ENCODE assay signal across 8 cellular contexts in genomic region chr5:672329-673139, GRCh38. TPM values are rescaled to one million over a fixed set of nuclear protein-coding genes. Genes with fewer than 3 reads are reported as not detected.
DNase-seq lines count a peak whose midpoint lies in the region; ATAC-seq, FAIRE-seq and TF ChIP-seq lines count a peak whose summit lies in the region.

No MANE protein-coding gene starts in this region.

- TF ChIP-seq CTCF in activated B cell treated with CpG ODN at 0.5 μM for 24 hours (IDR thresholded peaks at IDR 0.05) (no peak), chondrocyte (IDR thresholded peaks at IDR 0.05) (no peak), kidney (IDR thresholded peaks at IDR 0.05; ENCODE audit: borderline replicate concordance, extremely low read depth, insufficient read depth) (no peak)

- peaks cover 13% of the 10 kb centered on the region for H3K4me1 Mint-ChIP-seq in activated B cell treated with CpG ODN at 0.5 μM for 24 hours
- H3K4me1 Mint-ChIP-seq in chondrocyte (ENCODE audit: low read depth), result peaks cover 9% of the 10 kb centered on the region

- CTCF ChIA-PET in activated B cell treated with CpG ODN at 0.5 μM for 24 hours (lab: Charles Lee), result interaction anchor here (1.2 to 1.5 kb wide), 3 partner anchors 224 to 231 kb away, joined by 3 to 8 read pairs (median 3); no protein-coding TSS in a partner anchor

- H3K9me3 Mint-ChIP-seq in activated B cell treated with CpG ODN at 0.5 μM for 24 hours, result no peaks in the 10 kb centered on the region
- no peaks in the 10 kb centered on the region for H3K9me3 Mint-ChIP-seq in chondrocyte (ENCODE audit: low read depth)

- no peak for FAIRE-seq in kidney (lab: Jason Lieb, UNC)

- peaks cover 1% of the 10 kb centered on the region for H3K36me3 Mint-ChIP-seq in activated B cell treated with CpG ODN at 0.5 μM for 24 hours (ENCODE audit: low read depth)
- H3K36me3 Mint-ChIP-seq in chondrocyte (ENCODE audit: low read depth), result peaks cover 1% of the 10 kb centered on the region

- H3K36me3 ChIP-seq in kidney (ENCODE audit: control insufficient read depth in 1 of 2, insufficient read depth in 2 of 2, low read length in 2 of 2), result no peaks in the 10 kb centered on the region

- no peak overlapping the region for H3K4me3 ChIP-seq in kidney (ENCODE audit: low read length in 2 of 2)

- no peak for ATAC-seq in activated B cell treated with CpG ODN at 0.5 μM for 24 hours (ENCODE audit: low read depth)
- no peak for ATAC-seq in HG03521 (IDR thresholded peaks at IDR 0.05; ENCODE audit: unreplicated experiment)

- H3K9me3 ChIP-seq in kidney (ENCODE audit: control insufficient read depth in 1 of 2, low read length in 2 of 2), result no peaks in the 10 kb centered on the region

- H3K4me3 Mint-ChIP-seq in activated B cell treated with CpG ODN at 0.5 μM for 24 hours, result no peak overlapping the region
- H3K4me3 Mint-ChIP-seq in chondrocyte (ENCODE audit: unreplicated experiment), result peak overlapping the region; percentile 9

- peaks cover 8% of the 10 kb centered on the region for H3K27me3 Mint-ChIP-seq in activated B cell treated with CpG ODN at 0.5 μM for 24 hours
- peaks cover 12% of the 10 kb centered on the region for H3K27me3 Mint-ChIP-seq in chondrocyte (ENCODE audit: low read depth)

- peaks cover 4 to 18% of the 10 kb centered on the region in 2 donors for H3K4me1 ChIP-seq in kidney (ENCODE audit: control insufficient read depth in 1 of 2, insufficient read depth in 1 of 2, low read depth in 1 of 2, low read length in 2 of 2)

- intact Hi-C loops in activated B cell treated with CpG ODN at 0.5 μM for 24 hours (cut with micrococcal nuclease), result loop anchor here (5.0 kb wide), 3 partner anchors 225 to 495 kb away; no protein-coding TSS in a partner anchor
- intact Hi-C loops in kidney (cut with DNase I), result no loop called here

- H3K27ac ChIP-seq in kidney (ENCODE audit: low read depth in 2 of 2, low read length in 2 of 2), result no peak overlapping the region

- peak; percentile 25 for DNase-seq in GF-D8 (lab: John Stamatoyannopoulos, UW)
- DNase-seq in NCI-H2029 treated with DMSO at 0.1 percent for 48 hours (lab: John Stamatoyannopoulos, UW), result peak; percentile 94
- DNase-seq in activated B cell treated with CpG ODN at 0.5 μM for 24 hours, result peak; percentile 15
- no peak for DNase-seq in chondrocyte (ENCODE audit: low spot score)
- peak; percentile 85 for DNase-seq in kidney
- DNase-seq in stimulated activated CD4-positive, alpha-beta T cell treated with anti-CD3 and anti-CD28 coated beads, Interleukin-15, amount 100 ng/mL, for 48 hours (ENCODE audit: low read depth in 2 of 2), result peak; percentile 41 to 44
- DNase-seq in GM19240 (ENCODE audit: insufficient read length, low spot score), result no peak

- POLR2A ChIA-PET in activated B cell treated with CpG ODN at 0.5 μM for 24 hours (lab: Charles Lee), result no interaction called here

- H3K9ac ChIP-seq in kidney (ENCODE audit: low read length in 2 of 2), result peak overlapping the region in 1 of 2 donors; percentile 34

- H3K27ac Mint-ChIP-seq in activated B cell treated with CpG ODN at 0.5 μM for 24 hours (no peak overlapping the region), chondrocyte (ENCODE audit: unreplicated experiment) (peak overlapping the region; percentile 84)

RNA-seq across cellular contexts. Expression of gene TPPP, which starts 20.6 kb away (rescaled TPM):
- 0.04 TPM in 1 of 2 replicates, not detected in the other for total RNA-seq in activated B cell treated with CpG ODN at 0.5 μM for 24 hours
- 0.07 to 0.70 TPM (median 0.56 TPM) in 3 replicates for total RNA-seq in chondrocyte
- 6.9 TPM for total RNA-seq in kidney
- 5.8 TPM for polyA plus RNA-seq in kidney (ENCODE audit: insufficient read depth, low read depth, low replicate concordance)

Comparison
In these comparisons a context has a peak if more than half of its experiments do, and no peak if none do; other contexts are left out.
1. DNase-seq: peak in GF-D8 (single experiment), NCI-H2029 treated with DMSO at 0.1 percent for 48 hours (single experiment), activated B cell treated with CpG ODN at 0.5 μM for 24 hours (single experiment), kidney (single experiment) and stimulated activated CD4-positive, alpha-beta T cell treated with anti-CD3 and anti-CD28 coated beads, Interleukin-15, amount 100 ng/mL, for 48 hours (2 of 2); none in chondrocyte (single experiment) and GM19240 (single experiment).